ENCODE assay signal across 13 cellular contexts in the genomic region with DNA sequence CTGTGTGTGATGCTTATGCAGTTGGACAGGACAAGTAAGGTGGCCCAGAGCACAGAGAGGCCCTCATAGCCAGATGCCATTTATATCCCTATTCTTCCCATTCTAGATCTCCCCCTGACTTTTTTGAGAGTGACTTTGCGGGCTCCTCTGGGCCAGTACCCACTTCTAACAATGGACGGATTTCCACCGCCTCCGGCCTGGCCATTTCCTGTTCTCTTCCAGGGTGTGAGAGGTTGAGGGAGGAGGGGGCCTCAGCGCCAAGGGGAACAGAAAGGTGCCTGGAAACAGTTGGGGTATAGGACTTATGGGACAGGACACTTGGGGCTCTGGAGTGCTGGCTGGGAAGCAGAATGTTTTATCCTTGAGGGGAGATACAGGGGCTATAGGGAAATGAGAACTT. TPM values are rescaled to one million over a fixed set of nuclear protein-coding genes. Genes with fewer than 3 reads are reported as not detected.
DNase-seq lines count a peak whose midpoint lies in the region; ATAC-seq, FAIRE-seq and TF ChIP-seq lines count a peak whose summit lies in the region.
"Had no signal": no experiment of that assay in that cellular context is flagged by ENCODE, and none has a peak within 500 bp of the region (broad histone marks: within the 10 kb centered on the region; RNA-seq: fewer than 3 reads in every experiment).

No MANE protein-coding gene starts in this region.

- H3K27ac ChIP-seq in GM23338 (ENCODE audit: low read depth) (no peak overlapping the region), hepatocyte (no peak overlapping the region)

- H3K27me3 ChIP-seq in GM23338 (ENCODE audit: insufficient read depth) (peaks cover 10% of the 10 kb centered on the region), hepatocyte (no peaks in the 10 kb centered on the region), skeletal muscle satellite cell (ENCODE audit: control insufficient read depth, insufficient read depth, low read length) (no peaks in the 10 kb centered on the region)

- H3K79me2 ChIP-seq in GM23338 (replicated peaks; ENCODE audit: insufficient read depth) = peaks cover 37% of the 10 kb centered on the region
- peaks cover 41% of the 10 kb centered on the region for H3K79me2 ChIP-seq in hepatocyte

- no peak for ATAC-seq in GM23338
- ATAC-seq in T-helper 17 cell = no peak
- no peak for ATAC-seq in GM18498 (IDR thresholded peaks at IDR 0.05; ENCODE audit: unreplicated experiment)
- ATAC-seq: sciatic nerve had no signal

- H3K4me3 ChIP-seq in GM23338 (0 out of 2 replicates have a peak overlapping the region, but pooled peaks have one; percentile 98), hepatocyte (no peak overlapping the region), skeletal muscle satellite cell (ENCODE audit: low read length) (peak overlapping the region; percentile 89)

- WGBS in hepatocyte (ENCODE audit: low lambda C conversion rate, missing lambda C conversion rate) = 77% methylated on average over 5 of the region's 5 CpGs

- H2AFZ ChIP-seq in GM23338 = no peak overlapping the region
- H2AFZ ChIP-seq in hepatocyte = no peak overlapping the region

- H3K27ac Mint-ChIP-seq in GM23338 (peak overlapping the region; percentile 76; the same call in 1 of the 2 replicates), T-helper 17 cell (peak overlapping the region; percentile 92)

- no peak for TF ChIP-seq CTCF in GM23338 (conservative IDR thresholded peaks at IDR 0.05; ENCODE audit: low read depth in 2 of 2)
- no peak for TF ChIP-seq CTCF in hepatocyte (IDR thresholded peaks at IDR 0.05; ENCODE audit: poor library complexity)

- H4K20me1 ChIP-seq in GM23338 (replicated peaks; ENCODE audit: insufficient read depth) (peaks cover 17% of the 10 kb centered on the region), hepatocyte (ENCODE audit: insufficient read depth, poor library complexity, severe bottlenecking) (peaks cover 43% of the 10 kb centered on the region)

- H3K9me3 Mint-ChIP-seq in GM23338 = peaks cover 14% of the 10 kb centered on the region
- H3K9me3 Mint-ChIP-seq: memory B cell had no signal

- peaks cover 29% of the 10 kb centered on the region for H3K4me1 Mint-ChIP-seq in GM23338
- H3K4me1 Mint-ChIP-seq in T-helper 17 cell = peaks cover 33% of the 10 kb centered on the region

- H3K4me2 ChIP-seq in GM23338 = peak overlapping the region; percentile 100
- H3K4me2 ChIP-seq in hepatocyte = peak overlapping the region; percentile 99
- peak overlapping the region; percentile 88 for H3K4me2 ChIP-seq in skeletal muscle satellite cell (ENCODE audit: low read length)

- H3K4me1 ChIP-seq in GM23338 (ENCODE audit: insufficient read depth) = peaks cover 27% of the 10 kb centered on the region
- peaks cover 20% of the 10 kb centered on the region for H3K4me1 ChIP-seq in hepatocyte (ENCODE audit: insufficient read depth)
- H3K4me1 ChIP-seq in skeletal muscle satellite cell (ENCODE audit: control insufficient read depth, insufficient read depth, low read length) = peaks cover 31% of the 10 kb centered on the region

- DNase-seq in GM23338 (ENCODE audit: low spot score) (no peak), T-helper 17 cell (no peak), hepatocyte (ENCODE audit: low spot score) (no peak), SIG-M5 (lab: John Stamatoyannopoulos, UW) (no peak), NCI-H1092 (lab: John Stamatoyannopoulos, UW) (no peak), frontal cortex (ENCODE audit: low spot score in 2 of 2) (no peak)
- DNase-seq: activated T-cell treated with anti-CD3 and anti-CD28 coated beads for 4 hours, HCEC 1CT, OCI-M1 had no signal

- H3K9me3 ChIP-seq in T-helper 17 cell (ENCODE audit: control insufficient read depth, low read length, poor library complexity, severe bottlenecking) (no peaks in the 10 kb centered on the region), hepatocyte (ENCODE audit: low read depth) (no peaks in the 10 kb centered on the region), skeletal muscle satellite cell (replicated peaks; ENCODE audit: low read length) (no peaks in the 10 kb centered on the region)

- no peak overlapping the region for H3K9ac ChIP-seq in skeletal muscle satellite cell (ENCODE audit: low read depth, low read length)

- peaks cover 22% of the 10 kb centered on the region; the same call in 1 of the 2 replicates for H3F3A ChIP-seq in GM23338 (replicated peaks; ENCODE audit: low read depth)

- H3K4me3 Mint-ChIP-seq in GM23338 = no peak overlapping the region
- no peak overlapping the region for H3K4me3 Mint-ChIP-seq in T-helper 17 cell
- H3K4me3 Mint-ChIP-seq: memory B cell had no signal

- H3K36me3 ChIP-seq in GM23338 (ENCODE audit: insufficient read depth) = peaks cover 24% of the 10 kb centered on the region
- no peaks in the 10 kb centered on the region for H3K36me3 ChIP-seq in hepatocyte (replicated peaks; ENCODE audit: insufficient read depth, low read depth)
- peaks cover 58% of the 10 kb centered on the region for H3K36me3 ChIP-seq in skeletal muscle satellite cell (ENCODE audit: insufficient read depth, low read length)

- peaks cover 14% of the 10 kb centered on the region for H3K27me3 Mint-ChIP-seq in GM23338 (ENCODE audit: insufficient read depth, low read depth, poor library complexity)
- no peaks in the 10 kb centered on the region for H3K27me3 Mint-ChIP-seq in T-helper 17 cell
- H3K27me3 Mint-ChIP-seq: memory B cell had no signal

- H3K9me2 ChIP-seq in GM23338 (ENCODE audit: insufficient read depth) = peaks cover 4% of the 10 kb centered on the region; the same call in 1 of the 2 replicates
- H3K9me2 ChIP-seq in hepatocyte (replicated peaks; ENCODE audit: insufficient read depth) = no peaks in the 10 kb centered on the region

- FAIRE-seq in frontal cortex (lab: Jason Lieb, UNC) = no peak

- H3K36me3 Mint-ChIP-seq in GM23338 (ENCODE audit: low read depth) (peaks cover 32% of the 10 kb centered on the region), T-helper 17 cell (ENCODE audit: low read depth) (peaks cover 4% of the 10 kb centered on the region)

TF ChIP-seq in GM23338, 12 proteins besides CTCF, POLR2A, EP300 and RAD21 (continues in another document):
- TF ChIP-seq EZH2phosphoT487 (IDR thresholded peaks at IDR 0.05; ENCODE audit: unreplicated experiment) = no peak
- no peak for TF ChIP-seq EZH2 (IDR thresholded peaks at IDR 0.05; ENCODE audit: low read depth, unreplicated experiment)
- no peak for TF ChIP-seq NANOG (IDR thresholded peaks at IDR 0.05; ENCODE audit: borderline replicate concordance)
- no peak for TF ChIP-seq ETS1 (IDR thresholded peaks at IDR 0.05)
- TF ChIP-seq ZNF331 (CRISPR knock-in tag; IDR thresholded peaks at IDR 0.05; ENCODE audit: low read depth) = no peak
- TF ChIP-seq STAT1 (IDR thresholded peaks at IDR 0.05; ENCODE audit: unreplicated experiment) = no peak
- TF ChIP-seq JUNB (IDR thresholded peaks at IDR 0.05; ENCODE audit: unreplicated experiment) = no peak
- TF ChIP-seq CREB1 (CRISPR knock-in tag; IDR thresholded peaks at IDR 0.05; ENCODE audit: low read depth) = no peak
- TF ChIP-seq ZNF114 (CRISPR knock-in tag; IDR thresholded peaks at IDR 0.05) = no peak

RNA-seq across cellular contexts. Expression of gene TAOK2, which starts 3.4 kb away (rescaled TPM):
- total RNA-seq in GM23338 (2014; rRNA removed; shearing (Covaris generic)) = 36.5 and 45.2 TPM in 2 replicates
- polyA plus RNA-seq in GM23338 (2016; fragmentation: Nextera tagmentation; extraction: Ambion mirVana) (8.8 and 10.1 TPM in 2 replicates), hepatocyte (24.3 and 24.5 TPM in 2 replicates)
- total RNA-seq in T-helper 17 cell (10 to 100 TPM; 21.0 to 22.9 TPM), hepatocyte (28.0 and 33.4 TPM in 2 replicates), frontal cortex (58.3 TPM)
- total RNA-seq in skeletal muscle satellite cell (2012; rRNA removed) = 46.4 and 48.5 TPM in 2 replicates

RNA-seq across cellular contexts. Expression of gene TMEM219, which starts 15.2 kb away (rescaled TPM):
- 39.2 and 50.0 TPM in 2 replicates for total RNA-seq in GM23338 (2014; rRNA removed; shearing (Covaris generic))
- polyA plus RNA-seq in GM23338 (2016; fragmentation: Nextera tagmentation; extraction: Ambion mirVana) (81.5 and 82.3 TPM in 2 replicates), hepatocyte (175 and 189 TPM in 2 replicates)
- total RNA-seq in T-helper 17 cell (10 to 100 TPM; 68.8 to 80.3 TPM), hepatocyte (106 and 119 TPM in 2 replicates), frontal cortex (26.9 TPM)
- 61.6 and 63.6 TPM in 2 replicates for total RNA-seq in skeletal muscle satellite cell (2012; rRNA removed)

RNA-seq across cellular contexts. Expression of gene HIRIP3, which starts 18.4 kb away (rescaled TPM):
- total RNA-seq in GM23338 (2014; rRNA removed; shearing (Covaris generic)) = 10.4 and 13.4 TPM in 2 replicates
- polyA plus RNA-seq in GM23338 (2016; fragmentation: Nextera tagmentation; extraction: Ambion mirVana) (18.5 and 19.1 TPM in 2 replicates), hepatocyte (9.0 and 12.9 TPM in 2 replicates)
- total RNA-seq in T-helper 17 cell (10 to 100 TPM; 11.3 to 11.5 TPM), hepatocyte (10.6 and 12.4 TPM in 2 replicates), frontal cortex (12.6 TPM)
- total RNA-seq in skeletal muscle satellite cell (2012; rRNA removed) = 6.1 and 7.0 TPM in 2 replicates

RNA-seq across cellular contexts. Expression of gene INO80E, which starts 19.0 kb away (rescaled TPM):
- total RNA-seq in GM23338 (2014; rRNA removed; shearing (Covaris generic)) = 71.0 and 92.8 TPM in 2 replicates
- polyA plus RNA-seq in GM23338 (2016; fragmentation: Nextera tagmentation; extraction: Ambion mirVana) (66.0 and 66.2 TPM in 2 replicates), hepatocyte (14.0 and 17.6 TPM in 2 replicates)
- total RNA-seq in T-helper 17 cell (10 to 100 TPM; 72.4 to 76.7 TPM), hepatocyte (61.2 and 99.9 TPM in 2 replicates), frontal cortex (22.0 TPM)
- total RNA-seq in skeletal muscle satellite cell (2012; rRNA removed) = 30.8 and 35.5 TPM in 2 replicates

RNA-seq across cellular contexts. Expression of gene DOC2A, which starts 33.8 kb away (rescaled TPM):
- 7.5 and 10.0 TPM in 2 replicates for total RNA-seq in GM23338 (2014; rRNA removed; shearing (Covaris generic))
- polyA plus RNA-seq in GM23338 (2016; fragmentation: Nextera tagmentation; extraction: Ambion mirVana) (9.8 and 10.4 TPM in 2 replicates), hepatocyte (11.4 and 13.0 TPM in 2 replicates)
- total RNA-seq in T-helper 17 cell (under 1 TPM in 1 of 2 donors, not detected in 1; 0.16 TPM), hepatocyte (6.8 and 6.9 TPM in 2 replicates), frontal cortex (11.8 TPM)
- not detected in 2 replicates for total RNA-seq in skeletal muscle satellite cell (2012; rRNA removed)
